ENCODE assay signal across 8 cellular contexts in the genomic region with DNA sequence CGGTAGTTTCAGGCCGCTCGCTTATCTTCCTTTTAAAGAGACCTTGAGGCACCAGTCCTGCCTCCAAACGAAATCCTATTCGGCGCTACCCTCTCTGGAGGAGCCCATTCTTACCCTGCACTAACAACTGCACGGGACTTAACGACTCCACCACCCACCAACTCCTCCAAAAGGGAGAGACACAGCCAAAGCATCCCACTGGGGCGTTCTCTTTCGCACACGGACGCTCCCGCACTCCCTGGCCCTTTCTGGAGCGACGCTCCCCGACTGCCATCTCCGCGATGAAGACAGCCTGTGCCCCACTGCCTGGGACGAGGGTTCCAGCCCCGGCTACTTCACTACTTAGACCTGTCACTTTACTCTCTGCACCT. TPM values are rescaled to one million over a fixed set of nuclear protein-coding genes. Genes with fewer than 3 reads are reported as not detected.
DNase-seq lines count a peak whose midpoint lies in the region; ATAC-seq, FAIRE-seq and TF ChIP-seq lines count a peak whose summit lies in the region.

No MANE protein-coding gene starts in this region.

- no peaks in the 10 kb centered on the region for H3K27me3 ChIP-seq in OCI-LY1 (ENCODE audit: insufficient read depth, low read length)
- H3K27me3 ChIP-seq in endothelial cell of umbilical vein (ENCODE audit: control insufficient read depth in 2 of 2, insufficient read depth in 2 of 2, low read length in 2 of 2), result no peaks in the 10 kb centered on the region

- no peaks in the 10 kb centered on the region for H3K27me3 Mint-ChIP-seq in activated CD8-positive, alpha-beta memory T cell treated with anti-CD3 and anti-CD28 coated beads, Interleukin-2, amount 10 ng/mL, durations not matched to agents 7 days and 5 days
- H3K27me3 Mint-ChIP-seq in natural killer cell treated with Interleukin-12 subunit alpha and Interleukin-12 subunit beta and Interleukin-15 and Interleukin-18, amount 100 ng/mL, for 72 hours, result no peaks in the 10 kb centered on the region

- H3K9ac ChIP-seq in OCI-LY1 (ENCODE audit: low read length) (peak overlapping the region; percentile 82), endothelial cell of umbilical vein (replicated peaks; ENCODE audit: extremely low read depth, insufficient read depth, low read length) (peak overlapping the region; percentile 46)

- no peaks in the 10 kb centered on the region for H3K9me3 Mint-ChIP-seq in activated CD8-positive, alpha-beta memory T cell treated with anti-CD3 and anti-CD28 coated beads, Interleukin-2, amount 10 ng/mL, durations not matched to agents 7 days and 5 days (ENCODE audit: low read depth)
- H3K9me3 Mint-ChIP-seq in natural killer cell treated with Interleukin-12 subunit alpha and Interleukin-12 subunit beta and Interleukin-15 and Interleukin-18, amount 100 ng/mL, for 72 hours, result no peaks in the 10 kb centered on the region

- H3K36me3 Mint-ChIP-seq in activated CD8-positive, alpha-beta memory T cell treated with anti-CD3 and anti-CD28 coated beads, Interleukin-2, amount 10 ng/mL, durations not matched to agents 7 days and 5 days, result peaks cover 5% of the 10 kb centered on the region
- peaks cover under 1% of the 10 kb centered on the region for H3K36me3 Mint-ChIP-seq in natural killer cell treated with Interleukin-12 subunit alpha and Interleukin-12 subunit beta and Interleukin-15 and Interleukin-18, amount 100 ng/mL, for 72 hours

- dilution Hi-C loops in endothelial cell of umbilical vein (cut with MboI; ENCODE audit: extremely low pct_ligation_motif_present, low sequenced_read_pairs), result no loop called here

- H3K4me3 ChIP-seq in OCI-LY1 (ENCODE audit: low read depth, low read length, poor library complexity, severe bottlenecking) (peak overlapping the region; percentile 80), endothelial cell of umbilical vein (replicated peaks in 1 of 3; ENCODE audit: insufficient read depth in 1 of 3, low read depth in 1 of 3, low read length in 3 of 3) (peak overlapping the region; percentile 73 to 82 (median 74))

- H3K9me3 ChIP-seq in OCI-LY1 (ENCODE audit: low read length) (no peaks in the 10 kb centered on the region), endothelial cell of umbilical vein (replicated peaks; ENCODE audit: control insufficient read depth, insufficient read depth, low read length) (no peaks in the 10 kb centered on the region)

- intact Hi-C loops in endothelial cell of umbilical vein (cut with micrococcal nuclease), result loop anchor here (5.0 kb wide), 2 partner anchors 395 to 570 kb away; a partner anchor contains a TSS

- H3F3A ChIP-seq in OCI-LY1 (ENCODE audit: insufficient read depth, low read length), result no peaks in the 10 kb centered on the region

- H3K36me3 ChIP-seq in OCI-LY1 (ENCODE audit: insufficient read depth, low read length), result no peaks in the 10 kb centered on the region
- no peaks in the 10 kb centered on the region for H3K36me3 ChIP-seq in endothelial cell of umbilical vein (ENCODE audit: control insufficient read depth in 2 of 2, extremely low read depth in 1 of 2, insufficient read depth in 2 of 2, low read length in 2 of 2)

- H3K79me2 ChIP-seq in OCI-LY1 (ENCODE audit: insufficient read depth, low read length), result no peaks in the 10 kb centered on the region
- H3K79me2 ChIP-seq in endothelial cell of umbilical vein (ENCODE audit: control insufficient read depth, insufficient read depth, low read length), result no peaks in the 10 kb centered on the region

- no peaks in the 10 kb centered on the region for H3K9me1 ChIP-seq in endothelial cell of umbilical vein (replicated peaks; ENCODE audit: control insufficient read depth, extremely low read depth, insufficient read depth, low read length)

- TF ChIP-seq POLR2A in endothelial cell of umbilical vein (IDR thresholded peaks at IDR 0.05; ENCODE audit: low read depth, low read length), result no peak

- peak overlapping the region; percentile 92 for H3K4me2 ChIP-seq in OCI-LY1 (ENCODE audit: low read length)
- H3K4me2 ChIP-seq in endothelial cell of umbilical vein (ENCODE audit: insufficient read depth, low read length), result peak overlapping the region; percentile 85

- DNase-seq in activated CD8-positive, alpha-beta memory T cell treated with anti-CD3 and anti-CD28 coated beads, Interleukin-2, amount 10 ng/mL, durations not matched to agents 7 days and 5 days, result peak; percentile 47
- DNase-seq in activated CD8-positive, alpha-beta memory T cell treated with anti-CD3 and anti-CD28 coated beads, Interleukin-2, amount 50 U/mL, for 48 hours, result no peak
- no peak for DNase-seq in endothelial cell of umbilical vein (ENCODE audit: low read depth, low spot score)
- DNase-seq in natural killer cell treated with Interleukin-12 subunit alpha and Interleukin-12 subunit beta and Interleukin-15 and Interleukin-18, amount 100 ng/mL, for 72 hours (ENCODE audit: low spot score), result no peak
- no peak for DNase-seq in RPMI8226
- no peak for DNase-seq in activated CD4-positive, alpha-beta T cell treated with anti-CD3 and anti-CD28 coated beads for 1 hour

- H3K4me1 Mint-ChIP-seq in activated CD8-positive, alpha-beta memory T cell treated with anti-CD3 and anti-CD28 coated beads, Interleukin-2, amount 10 ng/mL, durations not matched to agents 7 days and 5 days, result peaks cover 53% of the 10 kb centered on the region
- peaks cover 73 to 82% of the 10 kb centered on the region in 2 donors for H3K4me1 Mint-ChIP-seq in natural killer cell treated with Interleukin-12 subunit alpha and Interleukin-12 subunit beta and Interleukin-15 and Interleukin-18, amount 100 ng/mL, for 72 hours (ENCODE audit: low read depth in 2 of 2)

- H3K27ac ChIP-seq in OCI-LY1 (ENCODE audit: low read depth, low read length, poor library complexity, severe bottlenecking), result peak overlapping the region; percentile 66
- H3K27ac ChIP-seq in endothelial cell of umbilical vein (ENCODE audit: insufficient read depth, low read depth, low read length), result peak overlapping the region; percentile 58

- CTCF ChIA-PET in activated CD8-positive, alpha-beta memory T cell treated with anti-CD3 and anti-CD28 coated beads, Interleukin-2, amount 10 ng/mL, durations not matched to agents 7 days and 5 days (lab: Charles Lee), result interaction anchor here (0.8 to 5.4 kb wide), 6 partner anchors 10 to 176 kb away, joined by 3 to 47 read pairs (median 14); a partner anchor contains a TSS
- CTCF ChIA-PET in endothelial cell of umbilical vein (lab: Charles Lee), result interaction anchor here (1.6 to 1.7 kb wide), 3 partner anchors 23 to 176 kb away, joined by 5 to 10 read pairs (median 10); no protein-coding TSS in a partner anchor

- no peaks in the 10 kb centered on the region for H4K20me1 ChIP-seq in OCI-LY1 (ENCODE audit: insufficient read depth, low read length)
- H4K20me1 ChIP-seq in endothelial cell of umbilical vein (replicated peaks; ENCODE audit: control insufficient read depth, extremely low read depth, insufficient read depth, low read length), result no peaks in the 10 kb centered on the region

- peaks cover 25% of the 10 kb centered on the region for H3K4me1 ChIP-seq in OCI-LY1 (ENCODE audit: insufficient read depth, low read length, severe bottlenecking)
- H3K4me1 ChIP-seq in endothelial cell of umbilical vein (ENCODE audit: control insufficient read depth, extremely low read depth, insufficient read depth, low read length), result peaks cover 12% of the 10 kb centered on the region

- TF ChIP-seq CTCF in OCI-LY1 (IDR thresholded peaks at IDR 0.05; ENCODE audit: low read length) (no peak), endothelial cell of umbilical vein (IDR thresholded peaks at IDR 0.05; ENCODE audit: extremely low read depth in 1 of 2, insufficient read depth in 1 of 2, low read depth in 1 of 2, low read length in 2 of 2) (no peak)

- ATAC-seq in activated CD8-positive, alpha-beta memory T cell treated with anti-CD3 and anti-CD28 coated beads, Interleukin-2, amount 10 ng/mL, durations not matched to agents 7 days and 5 days, result no peak
- ATAC-seq in natural killer cell treated with Interleukin-12 subunit alpha and Interleukin-12 subunit beta and Interleukin-15 and Interleukin-18, amount 100 ng/mL, for 72 hours, result peak in 1 of 2 donors; percentile 33
- ATAC-seq in HG03175 (IDR thresholded peaks at IDR 0.05; ENCODE audit: unreplicated experiment), result no peak

- peak overlapping the region; percentile 67; the same call in 1 of the 2 replicates for H2AFZ ChIP-seq in OCI-LY1 (ENCODE audit: low read length)
- peak overlapping the region; percentile 98 for H2AFZ ChIP-seq in endothelial cell of umbilical vein (ENCODE audit: low read depth, low read length)

- FAIRE-seq in endothelial cell of umbilical vein (lab: Jason Lieb, UNC), result no peak

- H3K4me3 Mint-ChIP-seq in activated CD8-positive, alpha-beta memory T cell treated with anti-CD3 and anti-CD28 coated beads, Interleukin-2, amount 10 ng/mL, durations not matched to agents 7 days and 5 days, result peak overlapping the region; percentile 93
- peak overlapping the region; percentile 99 for H3K4me3 Mint-ChIP-seq in natural killer cell treated with Interleukin-12 subunit alpha and Interleukin-12 subunit beta and Interleukin-15 and Interleukin-18, amount 100 ng/mL, for 72 hours

- no peaks in the 10 kb centered on the region for H3K9me2 ChIP-seq in OCI-LY1 (ENCODE audit: low read depth, low read length)

- BruUV-seq in endothelial cell of umbilical vein (replicated peaks; lab: Mats Ljungman, UMichigan), result no TSS peak

- POLR2A ChIA-PET in endothelial cell of umbilical vein (lab: Charles Lee), result no interaction called here

- peak overlapping the region; percentile 92 for H3K27ac Mint-ChIP-seq in activated CD8-positive, alpha-beta memory T cell treated with anti-CD3 and anti-CD28 coated beads, Interleukin-2, amount 10 ng/mL, durations not matched to agents 7 days and 5 days
- peak overlapping the region; percentile 97 to 99 for H3K27ac Mint-ChIP-seq in natural killer cell treated with Interleukin-12 subunit alpha and Interleukin-12 subunit beta and Interleukin-15 and Interleukin-18, amount 100 ng/mL, for 72 hours

RNA-seq across cellular contexts. Expression of a gene that starts 0.6 kb away (rescaled TPM):
- 10 to 100 TPM; 20.6 to 25.7 TPM for total RNA-seq in activated CD8-positive, alpha-beta memory T cell treated with anti-CD3 and anti-CD28 coated beads, Interleukin-2, amount 10 ng/mL, durations not matched to agents 7 days and 5 days
- total RNA-seq in endothelial cell of umbilical vein, result 14.2 and 15.0 TPM in 2 replicates
- polyA plus RNA-seq in endothelial cell of umbilical vein, result 11.3 and 12.4 TPM in 2 replicates
- polyA plus RNA-seq in endothelial cell of umbilical vein (2011; cell fraction: cytosol; rRNA removed), result 7.5 and 9.2 TPM in 2 replicates
- 8.6 and 10.6 TPM in 2 replicates for polyA plus RNA-seq in endothelial cell of umbilical vein (2011; cell fraction: nucleus; rRNA removed)
- polyA plus RNA-seq in endothelial cell of umbilical vein (2012), result 16.3 and 17.6 TPM in 2 replicates
- polyA minus RNA-seq in endothelial cell of umbilical vein, result 15.1 and 19.1 TPM in 2 replicates
- polyA minus RNA-seq in endothelial cell of umbilical vein (2011; cell fraction: cytosol; rRNA and poly(A)+ RNA removed), result not detected
- polyA minus RNA-seq in endothelial cell of umbilical vein (2011; cell fraction: nucleus; rRNA and poly(A)+ RNA removed), result 8.3 and 13.9 TPM in 2 replicates
- 10 to 100 TPM; 25.1 to 27.0 TPM for total RNA-seq in natural killer cell treated with Interleukin-12 subunit alpha and Interleukin-12 subunit beta and Interleukin-15 and Interleukin-18, amount 100 ng/mL, for 72 hours

RNA-seq across cellular contexts. Expression of a gene that starts 12.6 kb away (rescaled TPM):
- total RNA-seq in activated CD8-positive, alpha-beta memory T cell treated with anti-CD3 and anti-CD28 coated beads, Interleukin-2, amount 10 ng/mL, durations not matched to agents 7 days and 5 days, result 10 to 100 TPM; 17.2 to 21.1 TPM
- total RNA-seq in endothelial cell of umbilical vein, result 0.07 TPM in 1 of 2 replicates, not detected in the other
- polyA plus RNA-seq in endothelial cell of umbilical vein, result 0.03 TPM in 1 of 2 replicates, not detected in the other
- polyA plus RNA-seq in endothelial cell of umbilical vein (2011; cell fraction: cytosol; rRNA removed), result 0.01 TPM in 1 of 2 replicates, not detected in the other
- 0.04 TPM in 1 of 2 replicates, not detected in the other for polyA plus RNA-seq in endothelial cell of umbilical vein (2011; cell fraction: nucleus; rRNA removed)
- 0.16 and 0.31 TPM in 2 replicates for polyA plus RNA-seq in endothelial cell of umbilical vein (2012)
- polyA minus RNA-seq in endothelial cell of umbilical vein, result not detected in 2 replicates
- not detected for polyA minus RNA-seq in endothelial cell of umbilical vein (2011; cell fraction: cytosol; rRNA and poly(A)+ RNA removed)
- not detected in 2 replicates for polyA minus RNA-seq in endothelial cell of umbilical vein (2011; cell fraction: nucleus; rRNA and poly(A)+ RNA removed)
- 10 to 100 TPM; 20.4 to 35.0 TPM for total RNA-seq in natural killer cell treated with Interleukin-12 subunit alpha and Interleukin-12 subunit beta and Interleukin-15 and Interleukin-18, amount 100 ng/mL, for 72 hours

Comparison
In these comparisons a context has a peak if more than half of its experiments do, and no peak if none do; other contexts are left out.
1. RNA of a gene that starts 12.6 kb away (total RNA-seq): 20.4 to 35.0 TPM in natural killer cell treated with Interleukin-12 subunit alpha and Interleukin-12 subunit beta and Interleukin-15 and Interleukin-18, amount 100 ng/mL, for 72 hours and 17.2 to 21.1 TPM in activated CD8-positive, alpha-beta memory T cell treated with anti-CD3 and anti-CD28 coated beads, Interleukin-2, amount 10 ng/mL, durations not matched to agents 7 days and 5 days; 0.07 TPM in endothelial cell of umbilical vein; every median in the first group is over 10 times any median in the second.